Comparison of ENCODE assay signal across 14 cellular contexts in genomic region chr2:24304621-24305020, GRCh38. TPM values are rescaled to one million over a fixed set of nuclear protein-coding genes. Genes with fewer than 3 reads are reported as not detected.
A peak's percentile ranks its signal among the peaks of the same experiment; 100 is the strongest.
DNase-seq lines count a peak whose midpoint lies in the region; ATAC-seq and TF ChIP-seq lines count a peak whose summit lies in the region.
"Had no signal": no experiment of that assay in that cellular context is flagged by ENCODE, and none has a peak within 500 bp of the region (broad histone marks: within the 10 kb centered on the region; RNA-seq: fewer than 3 reads in every experiment).

No MANE protein-coding gene starts in this region.

- H3K23ac ChIP-seq in IMR-90 (ENCODE audit: low read depth, low read length), result no peak overlapping the region; the same call in 1 of the 2 replicates

- CTCF ChIA-PET in IMR-90 (lab: Yijun Ruan, JAX), result no interaction called here

- H3K9me1 ChIP-seq in IMR-90 (ENCODE audit: insufficient read depth, low read length), result no peaks in the 10 kb centered on the region

- DNase-seq in IMR-90, result peak; percentile 54
- DNase-seq in coronary artery (ENCODE audit: low spot score), result no peak
- no peak for DNase-seq in right lobe of liver
- DNase-seq in activated naive CD4-positive, alpha-beta T cell treated with anti-CD3 and anti-CD28 coated beads, Interleukin-2, amount 50 U/mL, for 16 hours, result no peak
- no peak for DNase-seq in NCI-H2171 (lab: John Stamatoyannopoulos, UW)
- no peak for DNase-seq in GM19240 (ENCODE audit: insufficient read length, low spot score)
- no peak for DNase-seq in NCI-H2227 (lab: John Stamatoyannopoulos, UW; ENCODE audit: unreplicated experiment)
- DNase-seq: activated CD4-positive, alpha-beta T cell treated with anti-CD3 and anti-CD28 coated beads for 1 hour; activated T-cell treated with anti-CD3 and anti-CD28 coated beads, Interleukin-2, amount 50 U/mL, for 72 hours; central memory CD4-positive, alpha-beta T cell; stimulated activated CD8-positive, alpha-beta memory T cell treated with anti-CD3 and anti-CD28 coated beads, Interleukin-4, amount 100 ng/mL, for 48 hours had no signal

- H2BK15ac ChIP-seq in IMR-90 (ENCODE audit: low read depth, low read length), result no peak overlapping the region

- no peak overlapping the region for H2BK120ac ChIP-seq in IMR-90 (ENCODE audit: low read depth, low read length)

- H2BK5ac ChIP-seq in IMR-90 (ENCODE audit: low read depth, low read length, poor library complexity, severe bottlenecking), result peak overlapping the region; percentile 40

- no peak overlapping the region for H4K91ac ChIP-seq in IMR-90 (ENCODE audit: insufficient read depth, low read depth, low read length)

- peak overlapping the region; percentile 19; the same call in 1 of the 2 replicates for H4K5ac ChIP-seq in IMR-90 (ENCODE audit: low read depth, low read length)

- no peak overlapping the region for H2AK5ac ChIP-seq in IMR-90 (ENCODE audit: low read depth, low read length)

- BruUV-seq in IMR-90 (replicated peaks; lab: Mats Ljungman, UMichigan), result no TSS peak

- no peak overlapping the region for H3K9ac ChIP-seq in IMR-90 (ENCODE audit: low read depth, low read length)
- no peak overlapping the region for H3K9ac ChIP-seq in skeletal muscle tissue (ENCODE audit: low read depth in 1 of 3, low read length in 3 of 3)

- intact Hi-C loops in IMR-90 (cut with micrococcal nuclease) (no loop called here), right lobe of liver (cut with DNase I) (no loop called here)

- ATAC-seq in IMR-90 (ENCODE audit: low read depth) (peak; percentile 55), right lobe of liver (no peak)
- ATAC-seq: activated T-cell treated with anti-CD3 and anti-CD28 coated beads, Interleukin-2, amount 50 U/mL, for 72 hours had no signal

- H3K4me1 ChIP-seq in IMR-90 (ENCODE audit: control insufficient read depth, insufficient read depth, low read length) (peaks cover 4% of the 10 kb centered on the region; the same call in 1 of the 2 replicates), right lobe of liver (peaks cover 0 to 12% (median 5%) of the 10 kb centered on the region in 4 donors), skeletal muscle tissue (ENCODE audit: control insufficient read depth in 3 of 3, insufficient read depth in 3 of 3, low read length in 3 of 3) (peaks cover 3 to 11% (median 11%) of the 10 kb centered on the region in 3 donors)
- H3K4me1 ChIP-seq: BE2C had no signal

- TF ChIP-seq POLR2A in IMR-90 (IDR thresholded peaks at IDR 0.05; ENCODE audit: low read depth, low read length) (no peak), right lobe of liver (IDR thresholded peaks at IDR 0.05) (no peak)

- dilution Hi-C loops in IMR-90 (cut with HindIII; ENCODE audit: low sequenced_read_pairs, unreplicated experiment), result no loop called here

- H3K27me3 ChIP-seq in IMR-90 (ENCODE audit: control insufficient read depth, insufficient read depth, low read length) (no peaks in the 10 kb centered on the region), right lobe of liver (no peaks in the 10 kb centered on the region), skeletal muscle tissue (ENCODE audit: control insufficient read depth in 3 of 3, insufficient read depth in 3 of 3, low read length in 3 of 3) (no peaks in the 10 kb centered on the region)
- H3K27me3 ChIP-seq: BE2C had no signal

- H3K4me3 ChIP-seq in IMR-90 (ENCODE audit: insufficient read depth, low read depth, low read length), result no peak overlapping the region
- H3K4me3 ChIP-seq in coronary artery, result no peak overlapping the region
- H3K4me3 ChIP-seq in right lobe of liver, result no peak overlapping the region
- H3K4me3 ChIP-seq in skeletal muscle tissue (ENCODE audit: low read length in 3 of 3), result no peak overlapping the region
- H3K4me3 ChIP-seq: GM23338 had no signal

- H3K79me1 ChIP-seq in IMR-90 (ENCODE audit: low read depth in 1 of 2, low read length in 2 of 2), result no peaks in the 10 kb centered on the region

- H3K27ac ChIP-seq in IMR-90 (ENCODE audit: insufficient read depth, low read length), result peak overlapping the region; percentile 61; the same call in 1 of the 2 replicates
- peak overlapping the region; percentile 15 to 63 for H3K27ac ChIP-seq in coronary artery
- peak overlapping the region in 2 of 3 donors; percentile 17 to 62 for H3K27ac ChIP-seq in right lobe of liver
- H3K27ac ChIP-seq in skeletal muscle tissue (ENCODE audit: low read depth, low read length), result peak overlapping the region; percentile 70

- H3K4me2 ChIP-seq in IMR-90 (ENCODE audit: low read depth, low read length), result no peak overlapping the region; the same call in 1 of the 2 replicates
- H3K4me2 ChIP-seq: GM23338 had no signal

- H2AFZ ChIP-seq in IMR-90 (replicated peaks; ENCODE audit: low read length, poor library complexity), result no peak overlapping the region
- H2AFZ ChIP-seq: GM23338 had no signal

- H2AK9ac ChIP-seq in IMR-90 (replicated peaks; ENCODE audit: low read depth, low read length, poor library complexity), result no peak overlapping the region

- H3K18ac ChIP-seq in IMR-90 (ENCODE audit: low read depth, low read length), result peak overlapping the region; percentile 46

- POLR2A ChIA-PET in IMR-90 (lab: Charles Lee; ENCODE audit: unreplicated experiment), result no interaction called here

- H3K36me3 ChIP-seq in IMR-90 (ENCODE audit: control insufficient read depth, insufficient read depth, low read length) (peaks cover 12% of the 10 kb centered on the region), right lobe of liver (peaks cover 3 to 64% (median 11%) of the 10 kb centered on the region in 4 donors), skeletal muscle tissue (ENCODE audit: control insufficient read depth in 3 of 3, insufficient read depth in 3 of 3, low read length in 3 of 3) (peaks cover 16 to 32% (median 31%) of the 10 kb centered on the region in 3 donors)

- no peak overlapping the region for H3K4ac ChIP-seq in IMR-90 (ENCODE audit: low read depth, low read length)

- WGBS in IMR-90 (ENCODE audit: extremely low coverage in 2 of 2, insufficient read length in 1 of 2), 2 experiments, result no CpG with 5 or more reads among the region's 3 CpGs
- 49% methylated on average over 3 of the region's 3 CpGs for WGBS in right lobe of liver (ENCODE audit: insufficient coverage, low coverage, low lambda C conversion rate, missing lambda C conversion rate)

- H2BK20ac ChIP-seq in IMR-90 (ENCODE audit: low read depth, low read length), result no peak overlapping the region

- in situ Hi-C loops in IMR-90 (cut with MboI; ENCODE audit: low sequenced_read_pairs), result no loop called here

- H3K9me3 ChIP-seq in IMR-90 (ENCODE audit: control insufficient read depth, insufficient read depth, low read length) (no peaks in the 10 kb centered on the region), right lobe of liver (no peaks in the 10 kb centered on the region), skeletal muscle tissue (ENCODE audit: control insufficient read depth in 3 of 3, low read length in 3 of 3) (no peaks in the 10 kb centered on the region)
- H3K9me3 ChIP-seq: BE2C had no signal

- H3K56ac ChIP-seq in IMR-90 (ENCODE audit: extremely low read depth, insufficient read depth, low read length), result no peak overlapping the region

- no peaks in the 10 kb centered on the region for H4K20me1 ChIP-seq in IMR-90 (ENCODE audit: insufficient read depth, low read length)

- TF ChIP-seq RAD21 in IMR-90 (IDR thresholded peaks at IDR 0.05; ENCODE audit: low read length), result no peak

- H3K14ac ChIP-seq in IMR-90 (replicated peaks; ENCODE audit: low read depth, low read length), result no peak overlapping the region

- peak overlapping the region in 1 of 2 experiments; percentile 42; a peak in 1 of 4 replicates for H4K8ac ChIP-seq in IMR-90 (ENCODE audit: low read depth in 2 of 2, low read length in 2 of 2)

- TF ChIP-seq CTCF in IMR-90 (conservative IDR thresholded peaks at IDR 0.05; ENCODE audit: low read depth, low read length) (no peak), coronary artery (IDR thresholded peaks at IDR 0.05) (no peak), right lobe of liver (IDR thresholded peaks at IDR 0.05) (no peak)

TF ChIP-seq in IMR-90, 13 proteins besides CTCF, POLR2A, EP300 and RAD21:
- TF ChIP-seq CEBPB (IDR thresholded peaks at IDR 0.05; ENCODE audit: low read depth, low read length), result no peak
- TF ChIP-seq ELK1 (IDR thresholded peaks at IDR 0.05; ENCODE audit: borderline replicate concordance, low read depth, low read length), result no peak
- TF ChIP-seq BHLHE40 (IDR thresholded peaks at IDR 0.05; ENCODE audit: low read depth, low read length), result no peak
- TF ChIP-seq CHD1 (IDR thresholded peaks at IDR 0.05; ENCODE audit: low read depth, low read length), result no peak
- TF ChIP-seq MAFK (IDR thresholded peaks at IDR 0.05; ENCODE audit: low read depth, low read length), result no peak
- TF ChIP-seq MAZ (IDR thresholded peaks at IDR 0.05; ENCODE audit: borderline replicate concordance, low read depth, low read length), result no peak
- TF ChIP-seq MXI1 (IDR thresholded peaks at IDR 0.05; ENCODE audit: borderline replicate concordance, low read depth, low read length), result no peak
- TF ChIP-seq SMC3 (IDR thresholded peaks at IDR 0.05; ENCODE audit: low read depth, low read length), result no peak
- no peak for TF ChIP-seq RFX5 (IDR thresholded peaks at IDR 0.05; ENCODE audit: low read depth, low read length)

RNA-seq across cellular contexts. Expression of gene ITSN2, which starts 55.7 kb away (rescaled TPM):
- total RNA-seq in IMR-90 (2012; rRNA removed), result 17.2 and 23.3 TPM in 2 replicates
- polyA plus RNA-seq in IMR-90 (2012; rRNA removed), result 8.4 and 10.7 TPM in 2 replicates
- polyA plus RNA-seq in IMR-90 (2012; cell fraction: cytosol; rRNA removed), result 3.6 and 3.9 TPM in 2 replicates
- 15.6 and 47.7 TPM in 2 replicates for polyA plus RNA-seq in IMR-90 (2012; cell fraction: nucleus; rRNA removed; ENCODE audit: low replicate concordance)
- 10 to 100 TPM; 22.6 to 34.1 (median 28.9) TPM for total RNA-seq in right lobe of liver
- 17.2 TPM for total RNA-seq in skeletal muscle tissue
